12 cellular contexts compared by ENCODE assay signal in the genomic region with DNA sequence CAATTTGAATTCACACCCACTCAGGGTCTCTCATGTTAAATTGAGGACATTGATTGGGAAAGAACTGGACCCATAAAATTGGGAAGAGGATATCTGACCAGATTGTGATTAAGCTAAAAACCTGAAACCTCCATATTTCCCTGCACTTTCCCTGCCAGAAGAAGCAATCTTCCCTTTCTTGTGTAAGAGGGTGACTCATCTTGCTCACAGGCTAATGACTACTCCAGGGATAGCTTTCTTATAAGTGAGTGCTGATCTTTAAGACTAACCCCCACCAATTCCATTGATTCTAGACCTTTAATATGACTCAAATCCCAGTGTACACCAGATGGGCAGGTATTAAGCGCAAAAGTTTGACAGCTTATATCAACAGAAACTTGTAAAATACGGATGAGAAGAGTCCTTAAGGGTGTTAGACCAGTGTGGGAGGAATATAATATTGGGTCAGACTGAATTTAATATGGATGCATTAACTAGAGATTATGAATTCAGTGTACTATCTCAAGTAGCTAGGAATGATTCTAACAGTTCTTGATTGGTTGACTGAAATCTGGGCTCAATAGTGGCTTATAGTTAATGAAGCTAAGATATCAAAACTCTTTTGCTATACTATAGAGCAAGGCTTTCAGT. TPM values are rescaled to one million over a fixed set of nuclear protein-coding genes. Genes with fewer than 3 reads are reported as not detected.
DNase-seq lines count a peak whose midpoint lies in the region; ATAC-seq, FAIRE-seq and TF ChIP-seq lines count a peak whose summit lies in the region.
"Had no signal": no experiment of that assay in that cellular context is flagged by ENCODE, and none has a peak within 500 bp of the region (broad histone marks: within the 10 kb centered on the region; RNA-seq: fewer than 3 reads in every experiment).

No MANE protein-coding gene starts in this region.

- H3K36me3 Mint-ChIP-seq in astrocyte (ENCODE audit: low read depth, unreplicated experiment) = no peaks in the 10 kb centered on the region
- H3K36me3 Mint-ChIP-seq: CD8-positive, alpha-beta memory T cell had no signal

- no peaks in the 10 kb centered on the region for H3K27me3 ChIP-seq in astrocyte (ENCODE audit: insufficient read depth, low read length)
- H3K27me3 ChIP-seq: SJSA1 had no signal

- DNase-seq in AG08395 (ENCODE audit: low spot score) (peak; percentile 79), HT1080 (ENCODE audit: low read depth) (peak; percentile 74), astrocyte (ENCODE audit: low read depth) (peak; percentile 90), glomerular visceral epithelial cell (ENCODE audit: extremely low spot score) (peak; percentile 36), NCI-H1436 (lab: John Stamatoyannopoulos, UW) (no peak), C1 segment of cervical spinal cord (lab: John Stamatoyannopoulos, UW) (no peak)
- DNase-seq in activated CD8-positive, alpha-beta memory T cell treated with anti-CD3 and anti-CD28 coated beads, Interleukin-2, amount 50 U/mL, for 48 hours = no peak
- DNase-seq: CD8-positive, alpha-beta memory T cell had no signal

- no peaks in the 10 kb centered on the region for H3K9me3 Mint-ChIP-seq in astrocyte (ENCODE audit: unreplicated experiment)
- H3K9me3 Mint-ChIP-seq: CD8-positive, alpha-beta memory T cell had no signal

- no peaks in the 10 kb centered on the region for H3K9me3 ChIP-seq in astrocyte (ENCODE audit: insufficient read depth, low read depth, low read length)
- H3K9me3 ChIP-seq: SJSA1 had no signal

- no peak overlapping the region for H3K4me3 ChIP-seq in astrocyte (ENCODE audit: insufficient read depth, low read depth, low read length)
- H3K4me3 ChIP-seq: SJSA1 had no signal

- no peaks in the 10 kb centered on the region for H3K27me3 Mint-ChIP-seq in astrocyte (ENCODE audit: low read depth, unreplicated experiment)

- FAIRE-seq in astrocyte (lab: Jason Lieb, UNC) = peak; percentile 81
- FAIRE-seq: frontal cortex had no signal

- H2AFZ ChIP-seq in astrocyte (ENCODE audit: low read depth, low read length) = no peak overlapping the region

- no peak overlapping the region for H3K9ac ChIP-seq in astrocyte (ENCODE audit: low read length)

- H3K79me2 ChIP-seq in astrocyte (ENCODE audit: insufficient read depth, low read length) = no peaks in the 10 kb centered on the region

- ATAC-seq in HG03175 (IDR thresholded peaks at IDR 0.05; ENCODE audit: unreplicated experiment) = no peak
- ATAC-seq: left lobe of liver had no signal

- no peaks in the 10 kb centered on the region for H3K4me1 ChIP-seq in astrocyte (ENCODE audit: insufficient read depth, low read length)

- no peaks in the 10 kb centered on the region for H4K20me1 ChIP-seq in astrocyte (ENCODE audit: insufficient read depth, low read length)

- peaks cover 29% of the 10 kb centered on the region for H3K4me1 Mint-ChIP-seq in astrocyte (ENCODE audit: low read depth, unreplicated experiment)
- H3K4me1 Mint-ChIP-seq: CD8-positive, alpha-beta memory T cell had no signal

- H3K27ac Mint-ChIP-seq in astrocyte (ENCODE audit: unreplicated experiment) = no peak overlapping the region
- H3K27ac Mint-ChIP-seq: CD8-positive, alpha-beta memory T cell had no signal

- H3K27ac ChIP-seq in astrocyte (ENCODE audit: low read depth, low read length) = no peak overlapping the region
- H3K27ac ChIP-seq: SJSA1 had no signal

- H3K4me3 Mint-ChIP-seq in astrocyte (ENCODE audit: unreplicated experiment) = no peak overlapping the region
- H3K4me3 Mint-ChIP-seq: CD8-positive, alpha-beta memory T cell had no signal

- no peaks in the 10 kb centered on the region for H3K36me3 ChIP-seq in astrocyte (ENCODE audit: insufficient read depth, low read length)
- H3K36me3 ChIP-seq: SJSA1 had no signal

- H3K4me2 ChIP-seq in astrocyte (ENCODE audit: low read length) = peak overlapping the region; percentile 14

- no peak for TF ChIP-seq CTCF in astrocyte (IDR thresholded peaks at IDR 0.05; ENCODE audit: insufficient read depth, low read depth, low read length)

RNA-seq across cellular contexts. Expression of a gene that starts 12.1 kb away (rescaled TPM):
- 0.08 TPM in 1 of 2 replicates, not detected in the other for total RNA-seq in HT1080 (2014; rRNA removed; shearing (Covaris generic))
- polyA plus RNA-seq in HT1080 (2015; cell fraction: cytosol; rRNA removed) = 0.08 and 0.09 TPM in 2 replicates
- polyA plus RNA-seq in HT1080 (2015; cell fraction: nucleus; rRNA removed) = 0.01 and 0.06 TPM in 2 replicates
- 4.4 and 8.8 TPM in 2 replicates for total RNA-seq in astrocyte
- total RNA-seq: CD8-positive, alpha-beta memory T cell had no signal
- polyA plus RNA-seq: CD8-positive, alpha-beta memory T cell had no signal

Comparison
In these comparisons a context has a peak if more than half of its experiments do, and no peak if none do; other contexts are left out.
1. DNase-seq: peak in AG08395 (single experiment), HT1080 (single experiment), astrocyte (single experiment) and glomerular visceral epithelial cell (single experiment); none in activated CD8-positive, alpha-beta memory T cell treated with anti-CD3 and anti-CD28 coated beads, Interleukin-2, amount 50 U/mL, for 48 hours (single experiment), NCI-H1436 (single experiment) and C1 segment of cervical spinal cord (0 of 14).